Comparison of ENCODE assay signal across 8 cellular contexts in the genomic region with DNA sequence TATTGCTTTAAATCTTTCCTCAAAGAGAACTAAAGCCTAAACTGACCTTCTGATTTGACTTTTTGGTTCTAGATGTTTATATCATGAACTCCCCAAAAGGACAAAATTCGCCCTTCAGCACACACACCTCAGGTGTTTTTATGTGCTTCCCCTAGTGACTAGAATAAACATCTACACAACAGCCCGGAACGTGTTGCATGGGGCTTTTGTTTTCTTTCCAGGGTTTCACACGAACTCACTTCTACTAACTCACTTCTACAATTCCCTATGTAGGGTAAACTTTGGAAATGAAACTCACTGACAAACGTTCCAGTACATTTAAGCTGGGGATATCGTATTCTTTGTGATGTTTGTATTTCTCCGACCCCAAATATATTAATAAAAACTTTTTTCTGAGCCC. TPM values are rescaled to one million over a fixed set of nuclear protein-coding genes. Genes with fewer than 3 reads are reported as not detected.
DNase-seq lines count a peak whose midpoint lies in the region; ATAC-seq and TF ChIP-seq lines count a peak whose summit lies in the region.

No MANE protein-coding gene starts in this region.

- H3K36me3 ChIP-seq in cardiac muscle cell (no peaks in the 10 kb centered on the region), smooth muscle cell (ENCODE audit: low read depth) (no peaks in the 10 kb centered on the region)

- H3K79me2 ChIP-seq in smooth muscle cell (ENCODE audit: low read depth) = peaks cover 64% of the 10 kb centered on the region

- intact Hi-C loops in Right ventricle myocardium inferior (cut with DNase I) = no loop called here

- DNase-seq in cardiac muscle cell (ENCODE audit: low read depth in 1 of 2, low spot score in 1 of 2) (peak in 1 of 2 donors; percentile 47), Right ventricle myocardium inferior (ENCODE audit: missing footprints) (no peak), NOMO-1 (lab: John Stamatoyannopoulos, UW; ENCODE audit: unreplicated experiment in 2 of 2) (peak; percentile 19 to 32), amniotic epithelial cell (ENCODE audit: low read depth) (peak; percentile 47), iPS-NIHi11 (ENCODE audit: low spot score) (peak; percentile 22), smooth muscle cell (lab: John Stamatoyannopoulos, UW; ENCODE audit: unreplicated experiment) (no peak)
- DNase-seq in activated CD8-positive, alpha-beta memory T cell treated with anti-CD3 and anti-CD28 coated beads, Interleukin-2, amount 50 U/mL, for 4 hours = no peak

- no peak overlapping the region for H2AFZ ChIP-seq in smooth muscle cell (ENCODE audit: low read depth)

- H3K4me2 ChIP-seq in smooth muscle cell = peak overlapping the region; percentile 89

- 0% methylated on average over 7 of the region's 7 CpGs for WGBS in smooth muscle cell (ENCODE audit: low lambda C conversion rate)

- H3K27me3 ChIP-seq in cardiac muscle cell (no peaks in the 10 kb centered on the region), smooth muscle cell (ENCODE audit: low read depth) (no peaks in the 10 kb centered on the region)

- TF ChIP-seq CTCF in cardiac muscle cell (IDR thresholded peaks at IDR 0.05; ENCODE audit: low read depth, low read length) (peak; percentile 22), smooth muscle cell (IDR thresholded peaks at IDR 0.05; ENCODE audit: borderline replicate concordance, insufficient read depth, poor library complexity, severe bottlenecking) (no peak)

- H3F3A ChIP-seq in smooth muscle cell (ENCODE audit: low read depth) = no peaks in the 10 kb centered on the region

- H3K27ac ChIP-seq in cardiac muscle cell (peak overlapping the region; percentile 99), smooth muscle cell (ENCODE audit: low read depth) (peak overlapping the region; percentile 98)

- H3K9me3 ChIP-seq in cardiac muscle cell (ENCODE audit: low read depth) (no peaks in the 10 kb centered on the region), smooth muscle cell (replicated peaks; ENCODE audit: low read depth) (no peaks in the 10 kb centered on the region)

- ATAC-seq in Right ventricle myocardium inferior (no peak), HG02981 (IDR thresholded peaks at IDR 0.05; ENCODE audit: unreplicated experiment) (peak; percentile 40)

- peaks cover 27% of the 10 kb centered on the region for H3K4me1 ChIP-seq in cardiac muscle cell (ENCODE audit: low read depth)
- peaks cover 44% of the 10 kb centered on the region for H3K4me1 ChIP-seq in smooth muscle cell (ENCODE audit: low read depth)

- peak overlapping the region; percentile 100 for H3K9ac ChIP-seq in smooth muscle cell (ENCODE audit: low read depth)

- peak overlapping the region; percentile 98 for H3K4me3 ChIP-seq in cardiac muscle cell
- H3K4me3 ChIP-seq in smooth muscle cell = peak overlapping the region; percentile 98

- H4K20me1 ChIP-seq in smooth muscle cell (ENCODE audit: low read depth) = peaks cover 60% of the 10 kb centered on the region

RNA-seq across cellular contexts. Expression of gene TRA2A, which starts 1.4 kb away (rescaled TPM):
- total RNA-seq in cardiac muscle cell (31.1 and 47.4 TPM in 2 replicates), Right ventricle myocardium inferior (27.7 TPM), smooth muscle cell (77.0 and 89.0 TPM in 2 replicates)
- polyA plus RNA-seq in cardiac muscle cell (55.8 and 68.7 TPM in 2 replicates), smooth muscle cell (43.0 and 43.9 TPM in 2 replicates)

Comparison
In these comparisons a context has a peak if more than half of its experiments do, and no peak if none do; other contexts are left out.
1. DNase-seq: peak in NOMO-1 (2 of 2), amniotic epithelial cell (single experiment) and iPS-NIHi11 (single experiment); none in Right ventricle myocardium inferior (single experiment), smooth muscle cell (single experiment) and activated CD8-positive, alpha-beta memory T cell treated with anti-CD3 and anti-CD28 coated beads, Interleukin-2, amount 50 U/mL, for 4 hours (single experiment).